In the genomic region with DNA sequence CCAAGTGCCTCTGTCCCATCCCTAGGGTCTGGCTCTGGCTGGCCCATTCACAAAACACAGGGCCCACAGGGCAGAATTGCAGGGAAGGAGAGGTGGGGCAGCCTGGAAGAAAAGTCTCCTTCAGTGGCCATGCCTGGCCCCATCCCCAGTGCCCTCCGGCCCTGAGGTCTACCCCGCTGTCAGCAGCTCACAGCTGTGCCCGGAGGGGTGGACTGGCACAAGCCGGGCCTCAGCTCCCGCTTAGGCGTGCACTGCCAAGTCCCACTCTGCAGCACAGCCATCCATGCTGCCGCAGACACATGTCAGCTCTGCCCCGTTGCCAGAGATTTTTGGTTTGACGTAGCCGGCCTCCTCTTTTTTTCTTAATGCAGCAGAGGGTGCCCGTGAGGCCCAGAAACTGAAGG, we compare ENCODE assay signal across 10 cellular contexts. TPM values are rescaled to one million over a fixed set of nuclear protein-coding genes. Genes with fewer than 3 reads are reported as not detected.
DNase-seq lines count a peak whose midpoint lies in the region; ATAC-seq, FAIRE-seq and TF ChIP-seq lines count a peak whose summit lies in the region.
"Had no signal": no experiment of that assay in that cellular context is flagged by ENCODE, and none has a peak within 500 bp of the region (broad histone marks: within the 10 kb centered on the region; RNA-seq: fewer than 3 reads in every experiment).

No MANE protein-coding gene starts in this region.

- POLR2A ChIA-PET in activated naive CD8-positive, alpha-beta T cell treated with anti-CD3 and anti-CD28 coated beads, Interleukin-2, amount 10 ng/mL, durations not matched to agents 7 days and 5 days (lab: Charles Lee), result interaction anchor here (1.0 kb wide), 1 partner anchor 18 kb away, joined by 3 read pairs; no protein-coding TSS in a partner anchor

- no peak overlapping the region for H3K4me3 Mint-ChIP-seq in activated naive CD8-positive, alpha-beta T cell treated with anti-CD3 and anti-CD28 coated beads, Interleukin-2, amount 10 ng/mL, durations not matched to agents 7 days and 5 days
- no peak overlapping the region for H3K4me3 Mint-ChIP-seq in activated naive CD8-positive, alpha-beta T cell treated with anti-CD3 and anti-CD28 coated beads for 36 hours

- peaks cover 4% of the 10 kb centered on the region for H3K4me1 Mint-ChIP-seq in activated naive CD8-positive, alpha-beta T cell treated with anti-CD3 and anti-CD28 coated beads, Interleukin-2, amount 10 ng/mL, durations not matched to agents 7 days and 5 days
- H3K4me1 Mint-ChIP-seq in activated naive CD8-positive, alpha-beta T cell treated with anti-CD3 and anti-CD28 coated beads for 36 hours, result peaks cover 2% of the 10 kb centered on the region

- no peak overlapping the region for H3K27ac ChIP-seq in left lung
- H3K27ac ChIP-seq: SJSA1 had no signal

- no peak overlapping the region for H3K4me3 ChIP-seq in cardiac fibroblast (replicated peaks in 1 of 2; ENCODE audit: low read depth in 2 of 2, low read length in 2 of 2)
- no peak overlapping the region for H3K4me3 ChIP-seq in left lung
- H3K4me3 ChIP-seq: SJSA1 had no signal

- no peak for DNase-seq in activated naive CD8-positive, alpha-beta T cell treated with anti-CD3 and anti-CD28 coated beads, Interleukin-2, amount 10 ng/mL, durations not matched to agents 7 days and 5 days
- DNase-seq in activated naive CD8-positive, alpha-beta T cell treated with anti-CD3 and anti-CD28 coated beads for 36 hours, result no peak
- DNase-seq in cardiac fibroblast (ENCODE audit: low read depth in 2 of 2) (peak; percentile 25 to 30), left lung (peak in 1 of 2 donors; percentile 50), urothelium cell line (ENCODE audit: low spot score) (peak; percentile 73), KBM-7 (no peak)
- no peak for DNase-seq in activated CD4-positive, CD25-positive, alpha-beta regulatory T cell (lab: John Stamatoyannopoulos, UW)

- H3K36me3 Mint-ChIP-seq in activated naive CD8-positive, alpha-beta T cell treated with anti-CD3 and anti-CD28 coated beads, Interleukin-2, amount 10 ng/mL, durations not matched to agents 7 days and 5 days, result no peaks in the 10 kb centered on the region
- no peaks in the 10 kb centered on the region for H3K36me3 Mint-ChIP-seq in activated naive CD8-positive, alpha-beta T cell treated with anti-CD3 and anti-CD28 coated beads for 36 hours

- in situ Hi-C loops in KBM-7 (cut with MboI; ENCODE audit: low pct_unique_long_range_greater_than_20kb, low sequenced_read_pairs), result no loop called here

- no peaks in the 10 kb centered on the region for H3K9me3 ChIP-seq in left lung
- H3K9me3 ChIP-seq: SJSA1 had no signal

- no peaks in the 10 kb centered on the region for H3K9me3 Mint-ChIP-seq in activated naive CD8-positive, alpha-beta T cell treated with anti-CD3 and anti-CD28 coated beads, Interleukin-2, amount 10 ng/mL, durations not matched to agents 7 days and 5 days
- no peaks in the 10 kb centered on the region for H3K9me3 Mint-ChIP-seq in activated naive CD8-positive, alpha-beta T cell treated with anti-CD3 and anti-CD28 coated beads for 36 hours

- no peak overlapping the region for H3K27ac Mint-ChIP-seq in activated naive CD8-positive, alpha-beta T cell treated with anti-CD3 and anti-CD28 coated beads, Interleukin-2, amount 10 ng/mL, durations not matched to agents 7 days and 5 days
- no peak overlapping the region for H3K27ac Mint-ChIP-seq in activated naive CD8-positive, alpha-beta T cell treated with anti-CD3 and anti-CD28 coated beads for 36 hours

- H3K4me1 ChIP-seq in left lung, result peaks cover 0 to 20% of the 10 kb centered on the region in 2 donors
- H3K4me1 ChIP-seq: SJSA1 had no signal

- TF ChIP-seq CTCF in cardiac fibroblast (IDR thresholded peaks at IDR 0.05; ENCODE audit: low read depth, low read length), result no peak
- TF ChIP-seq CTCF in left lung (IDR thresholded peaks at IDR 0.05), result no peak

- FAIRE-seq in urothelium cell line (lab: Jason Lieb, UNC), result no peak
- FAIRE-seq: G401.6 had no signal

- peak; percentile 47 for ATAC-seq in activated naive CD8-positive, alpha-beta T cell treated with anti-CD3 and anti-CD28 coated beads, Interleukin-2, amount 10 ng/mL, durations not matched to agents 7 days and 5 days (ENCODE audit: low read depth)
- ATAC-seq in left lung (peak; percentile 69), HG03175 (IDR thresholded peaks at IDR 0.05; ENCODE audit: unreplicated experiment) (no peak)

- H3K27me3 ChIP-seq in left lung, result peaks cover 0 to 17% of the 10 kb centered on the region in 2 donors
- H3K27me3 ChIP-seq: SJSA1 had no signal

- peaks cover 14% of the 10 kb centered on the region for H3K27me3 Mint-ChIP-seq in activated naive CD8-positive, alpha-beta T cell treated with anti-CD3 and anti-CD28 coated beads, Interleukin-2, amount 10 ng/mL, durations not matched to agents 7 days and 5 days
- H3K27me3 Mint-ChIP-seq in activated naive CD8-positive, alpha-beta T cell treated with anti-CD3 and anti-CD28 coated beads for 36 hours, result peaks cover 24% of the 10 kb centered on the region

- intact Hi-C loops in left lung (cut with DNase I), result no loop called here

- no peaks in the 10 kb centered on the region for H3K36me3 ChIP-seq in left lung
- H3K36me3 ChIP-seq: SJSA1 had no signal

RNA-seq across cellular contexts. Expression of gene SCN2B, which starts 3.9 kb away (rescaled TPM):
- not detected for total RNA-seq in activated naive CD8-positive, alpha-beta T cell treated with anti-CD3 and anti-CD28 coated beads, Interleukin-2, amount 10 ng/mL, durations not matched to agents 7 days and 5 days
- not detected for total RNA-seq in activated naive CD8-positive, alpha-beta T cell treated with anti-CD3 and anti-CD28 coated beads for 36 hours
- 1 to 10 TPM; 1.0 to 4.1 TPM for total RNA-seq in left lung
- total RNA-seq: SJSA1 had no signal

RNA-seq across cellular contexts. Expression of gene SCN4B, which starts 27.7 kb away (rescaled TPM):
- total RNA-seq in activated naive CD8-positive, alpha-beta T cell treated with anti-CD3 and anti-CD28 coated beads, Interleukin-2, amount 10 ng/mL, durations not matched to agents 7 days and 5 days, result under 1 TPM in 1 of 2 experiments, not detected in 1; 0.17 TPM
- under 1 TPM; 0.41 to 0.58 TPM for total RNA-seq in activated naive CD8-positive, alpha-beta T cell treated with anti-CD3 and anti-CD28 coated beads for 36 hours
- total RNA-seq in left lung, result 1 to 10 TPM; 2.2 to 4.7 TPM
- total RNA-seq: SJSA1 had no signal

RNA-seq across cellular contexts. Expression of gene JAML, which starts 44.5 kb away (rescaled TPM):
- 100 to 1,000 TPM; 181 to 189 TPM for total RNA-seq in activated naive CD8-positive, alpha-beta T cell treated with anti-CD3 and anti-CD28 coated beads, Interleukin-2, amount 10 ng/mL, durations not matched to agents 7 days and 5 days
- total RNA-seq in activated naive CD8-positive, alpha-beta T cell treated with anti-CD3 and anti-CD28 coated beads for 36 hours, result 100 to 1,000 TPM; 148 to 150 TPM
- total RNA-seq in left lung, result 10 to 100 TPM; 20.4 to 47.2 TPM
- total RNA-seq: SJSA1 had no signal

Comparison
In these comparisons a context has a peak if more than half of its experiments do, and no peak if none do; other contexts are left out.
1. DNase-seq: peak in cardiac fibroblast (2 of 2) and urothelium cell line (single experiment); none in activated naive CD8-positive, alpha-beta T cell treated with anti-CD3 and anti-CD28 coated beads, Interleukin-2, amount 10 ng/mL, durations not matched to agents 7 days and 5 days (single experiment), activated naive CD8-positive, alpha-beta T cell treated with anti-CD3 and anti-CD28 coated beads for 36 hours (single experiment), KBM-7 (single experiment) and activated CD4-positive, CD25-positive, alpha-beta regulatory T cell (0 of 4).